15 cellular contexts compared by ENCODE assay signal in genomic region chr2:152504618-152505017, GRCh38.
DNase-seq lines count a peak whose midpoint lies in the region; ATAC-seq and TF ChIP-seq lines count a peak whose summit lies in the region.
"Had no signal": no experiment of that assay in that cellular context is flagged by ENCODE, and none has a peak within 500 bp of the region (broad histone marks: within the 10 kb centered on the region; RNA-seq: fewer than 3 reads in every experiment).

No MANE protein-coding gene starts in this region.

- H2AFZ ChIP-seq in ACC112 (ENCODE audit: low read length, unreplicated experiment) = peak overlapping the region; percentile 6

- intact Hi-C loops in cardiac septum (cut with DNase I) = no loop called here

- H3K27ac Mint-ChIP-seq in nephron progenitor cell = peak overlapping the region; percentile 56
- H3K27ac Mint-ChIP-seq: activated naive CD8-positive, alpha-beta T cell treated with anti-CD3 and anti-CD28 coated beads for 36 hours had no signal

- peaks cover 64% of the 10 kb centered on the region for H3K4me1 Mint-ChIP-seq in nephron progenitor cell

- H3K79me2 ChIP-seq in ACC112 (ENCODE audit: control insufficient read depth, insufficient read depth, low read length, unreplicated experiment) = peaks cover 65% of the 10 kb centered on the region

- TF ChIP-seq CTCF in nephron progenitor cell (IDR thresholded peaks at IDR 0.05) = no peak

- no peak overlapping the region for H3K4me3 Mint-ChIP-seq in nephron progenitor cell
- H3K4me3 Mint-ChIP-seq: activated naive CD8-positive, alpha-beta T cell treated with anti-CD3 and anti-CD28 coated beads for 36 hours had no signal

- H3K4me1 ChIP-seq in ACC112 (ENCODE audit: control insufficient read depth, insufficient read depth, low read length, unreplicated experiment) = peaks cover 66% of the 10 kb centered on the region

- H3K9me3 Mint-ChIP-seq in nephron progenitor cell = peaks cover 24% of the 10 kb centered on the region
- H3K9me3 Mint-ChIP-seq: activated naive CD8-positive, alpha-beta T cell treated with anti-CD3 and anti-CD28 coated beads for 36 hours had no signal

- DNase-seq in NCI-H460 (ENCODE audit: extremely low read depth, low read depth) (peak; percentile 28), nephron progenitor cell (no peak), cortex of kidney (lab: John Stamatoyannopoulos, UW) (no peak), cardiac septum (ENCODE audit: low spot score) (no peak)
- DNase-seq: activated naive CD8-positive, alpha-beta T cell treated with anti-CD3 and anti-CD28 coated beads for 36 hours; DMS153; GOT3; NCI-H1105; NCI-H69; stimulated activated CD4-positive, alpha-beta T cell treated with anti-CD3 and anti-CD28 coated beads, Interleukin-15, amount 100 ng/mL, for 24 hours; transverse colon had no signal

- peaks cover 32% of the 10 kb centered on the region for H3K36me3 Mint-ChIP-seq in nephron progenitor cell (ENCODE audit: low read depth)
- H3K36me3 Mint-ChIP-seq: activated naive CD8-positive, alpha-beta T cell treated with anti-CD3 and anti-CD28 coated beads for 36 hours had no signal

- H3K27me3 Mint-ChIP-seq in nephron progenitor cell (ENCODE audit: low read depth, poor library complexity) = no peaks in the 10 kb centered on the region

- H3K27ac ChIP-seq in ACC112 (ENCODE audit: low read depth, low read length) (peak overlapping the region; percentile 99), cingulate gyrus (ENCODE audit: low read depth, low read length) (peak overlapping the region; percentile 20)
- H3K27ac ChIP-seq: transverse colon had no signal

- H3K4me3 ChIP-seq in ACC112 (ENCODE audit: low read depth, low read length) = peak overlapping the region; percentile 6; the same call in 1 of the 2 replicates
- H3K4me3 ChIP-seq: transverse colon had no signal

- H3K27me3 ChIP-seq in ACC112 (ENCODE audit: insufficient read depth, low read length) = no peaks in the 10 kb centered on the region
- H3K27me3 ChIP-seq: transverse colon had no signal

- no peak for ATAC-seq in HG03521 (IDR thresholded peaks at IDR 0.05; ENCODE audit: unreplicated experiment)
- no peak for ATAC-seq in GM19452 (IDR thresholded peaks at IDR 0.05; ENCODE audit: unreplicated experiment)

- H3K36me3 ChIP-seq in ACC112 (ENCODE audit: insufficient read depth, low read length) = no peaks in the 10 kb centered on the region
- H3K36me3 ChIP-seq: transverse colon had no signal
